13 cellular contexts compared by ENCODE assay signal in the genomic region with DNA sequence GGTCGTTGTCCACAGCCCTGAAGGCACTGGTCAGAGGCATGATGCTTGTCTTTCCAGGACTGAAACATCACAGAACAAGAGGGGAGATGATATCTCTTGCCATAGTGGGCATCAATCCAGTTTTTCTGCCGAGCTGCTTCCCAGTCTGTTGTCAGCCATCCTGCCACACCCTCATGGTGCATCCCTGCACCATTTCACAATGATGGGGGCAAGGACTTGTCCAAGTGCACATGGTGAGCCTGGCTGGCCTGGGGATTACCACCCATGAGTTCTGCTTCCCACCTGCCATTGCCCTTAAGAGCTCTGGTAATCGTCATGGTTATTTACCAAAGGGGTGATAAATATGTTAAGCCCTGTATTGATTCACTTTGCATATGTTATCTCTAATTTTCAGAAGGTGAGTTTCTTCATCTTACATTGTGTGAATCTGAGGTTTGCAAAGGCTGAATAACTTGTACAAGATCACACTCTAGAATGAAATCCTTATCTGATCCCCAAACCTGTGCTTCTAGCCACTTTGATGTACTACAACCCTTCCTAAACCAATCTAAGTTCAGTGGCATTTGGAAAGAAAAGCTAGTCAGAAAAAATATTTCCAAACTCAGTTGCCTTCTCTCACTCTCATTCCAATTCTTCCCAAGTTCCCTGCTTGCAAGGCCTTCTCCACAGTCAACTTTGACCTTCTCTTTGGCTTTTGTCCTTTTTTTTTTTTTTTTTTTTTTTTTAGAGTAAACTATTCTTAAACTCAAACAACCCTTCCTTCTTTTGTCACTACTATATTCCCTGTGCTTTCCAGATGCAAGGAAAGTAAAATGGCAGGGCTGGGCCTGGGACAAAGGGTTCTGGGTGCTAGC. TPM values are rescaled to one million over a fixed set of nuclear protein-coding genes. Genes with fewer than 3 reads are reported as not detected.
DNase-seq lines count a peak whose midpoint lies in the region; ATAC-seq and TF ChIP-seq lines count a peak whose summit lies in the region.
"Had no signal": no experiment of that assay in that cellular context is flagged by ENCODE, and none has a peak within 500 bp of the region (broad histone marks: within the 10 kb centered on the region; RNA-seq: fewer than 3 reads in every experiment).

No MANE protein-coding gene starts in this region.

- H3K27me3 Mint-ChIP-seq in CD14-positive monocyte (ENCODE audit: low read depth in 3 of 3) (no peaks in the 10 kb centered on the region), brain (peaks cover 5% of the 10 kb centered on the region), progenitor cell of endocrine pancreas (no peaks in the 10 kb centered on the region)

- TF ChIP-seq CTCF in CD14-positive monocyte (IDR thresholded peaks at IDR 0.05) (no peak), brain (conservative IDR thresholded peaks at IDR 0.05) (no peak), progenitor cell of endocrine pancreas (IDR thresholded peaks at IDR 0.05; ENCODE audit: unreplicated experiment) (no peak)

- H3K9me3 Mint-ChIP-seq in CD14-positive monocyte (peaks cover 0 to 2% (median 0%) of the 10 kb centered on the region in 7 donors), brain (no peaks in the 10 kb centered on the region), progenitor cell of endocrine pancreas (ENCODE audit: low read depth) (no peaks in the 10 kb centered on the region)
- no peaks in the 10 kb centered on the region for H3K9me3 Mint-ChIP-seq in stimulated activated effector memory CD8-positive, alpha-beta T cell treated with anti-CD3 and anti-CD28 coated beads, Interleukin-12 subunit alpha, Interleukin-12 subunit beta, amount 100 ng/mL, for 72 hours

- H3K4me1 Mint-ChIP-seq in CD14-positive monocyte (peaks cover 31% of the 10 kb centered on the region), brain (peaks cover 14% of the 10 kb centered on the region), progenitor cell of endocrine pancreas (ENCODE audit: low read depth) (peaks cover 24% of the 10 kb centered on the region)
- peaks cover 6% of the 10 kb centered on the region for H3K4me1 Mint-ChIP-seq in stimulated activated effector memory CD8-positive, alpha-beta T cell treated with anti-CD3 and anti-CD28 coated beads, Interleukin-12 subunit alpha, Interleukin-12 subunit beta, amount 100 ng/mL, for 72 hours

- ATAC-seq in GM21723 (IDR thresholded peaks at IDR 0.05; ENCODE audit: unreplicated experiment) = no peak
- ATAC-seq in stimulated activated effector memory CD8-positive, alpha-beta T cell treated with anti-CD3 and anti-CD28 coated beads, Interleukin-12 subunit alpha, Interleukin-12 subunit beta, amount 100 ng/mL, for 72 hours = no peak
- ATAC-seq: Panc1 had no signal

- intact Hi-C loops in CD14-positive monocyte (cut with micrococcal nuclease) = no loop called here

- H3K27ac Mint-ChIP-seq in CD14-positive monocyte (peak overlapping the region in 4 of 7 donors; percentile 42 to 74 (median 58)), brain (peak overlapping the region in 3 of 5 experiments; percentile 47 to 71 (median 48)), progenitor cell of endocrine pancreas (peak overlapping the region; percentile 73)
- no peak overlapping the region for H3K27ac Mint-ChIP-seq in stimulated activated effector memory CD8-positive, alpha-beta T cell treated with anti-CD3 and anti-CD28 coated beads, Interleukin-12 subunit alpha, Interleukin-12 subunit beta, amount 100 ng/mL, for 72 hours

- peaks cover 18 to 27% of the 10 kb centered on the region in 2 donors for H3K36me3 Mint-ChIP-seq in CD14-positive monocyte
- peaks cover 19% of the 10 kb centered on the region for H3K36me3 Mint-ChIP-seq in brain
- H3K36me3 Mint-ChIP-seq in progenitor cell of endocrine pancreas (ENCODE audit: insufficient read depth) = peaks cover 4% of the 10 kb centered on the region
- peaks cover 19% of the 10 kb centered on the region for H3K36me3 Mint-ChIP-seq in stimulated activated effector memory CD8-positive, alpha-beta T cell treated with anti-CD3 and anti-CD28 coated beads, Interleukin-12 subunit alpha, Interleukin-12 subunit beta, amount 100 ng/mL, for 72 hours

- DNase-seq in CD14-positive monocyte (ENCODE audit: low spot score) (no peak), COR-L47 (lab: John Stamatoyannopoulos, UW) (peak; percentile 44), progenitor cell of endocrine pancreas (ENCODE audit: low spot score, unreplicated experiment) (no peak)
- no peak for DNase-seq in activated effector memory CD4-positive, alpha-beta T cell treated with Interleukin-2 at 50 U/mL for 16 hours
- no peak for DNase-seq in stimulated activated effector memory CD8-positive, alpha-beta T cell treated with anti-CD3 and anti-CD28 coated beads, Interleukin-12 subunit alpha, Interleukin-12 subunit beta, amount 100 ng/mL, for 72 hours (ENCODE audit: low spot score in 2 of 2)
- DNase-seq: activated naive CD4-positive, alpha-beta T cell treated with Interleukin-2 at 50 U/mL for 16 hours; effector memory CD4-positive, alpha-beta T cell; HCEC 1CT; NCI-H446 treated with DMSO at 0.1 percent for 48 hours; stimulated activated CD4-positive, alpha-beta T cell treated with anti-CD3 and anti-CD28 coated beads, Interleukin-4, amount 100 ng/mL, for 4 hours had no signal

- no peak overlapping the region for H3K4me3 Mint-ChIP-seq in CD14-positive monocyte
- no peak overlapping the region for H3K4me3 Mint-ChIP-seq in brain
- H3K4me3 Mint-ChIP-seq in progenitor cell of endocrine pancreas (ENCODE audit: low read depth) = no peak overlapping the region
- no peak overlapping the region for H3K4me3 Mint-ChIP-seq in stimulated activated effector memory CD8-positive, alpha-beta T cell treated with anti-CD3 and anti-CD28 coated beads, Interleukin-12 subunit alpha, Interleukin-12 subunit beta, amount 100 ng/mL, for 72 hours

RNA-seq across cellular contexts. Expression of gene AVIL, which starts 2.3 kb away (rescaled TPM):
- polyA plus RNA-seq in CD14-positive monocyte = under 1 TPM in 1 of 2 donors, not detected in 1; 0.11 TPM
- polyA plus RNA-seq in brain (ENCODE audit: insufficient read depth, low read depth, low replicate concordance) = 1.0 TPM
- total RNA-seq in progenitor cell of endocrine pancreas = 3.9 and 4.4 TPM in 2 replicates

RNA-seq across cellular contexts. Expression of gene CTDSP2, which starts 30.3 kb away (rescaled TPM):
- polyA plus RNA-seq in CD14-positive monocyte (10 to 100 TPM; 59.1 to 70.2 TPM), brain (ENCODE audit: insufficient read depth, low read depth, low replicate concordance) (67.6 TPM)
- total RNA-seq in progenitor cell of endocrine pancreas = 134 and 145 TPM in 2 replicates

RNA-seq across cellular contexts. Expression of gene TSFM, which starts 33.6 kb away (rescaled TPM):
- polyA plus RNA-seq in CD14-positive monocyte (10 to 100 TPM; 21.8 to 22.6 TPM), brain (ENCODE audit: insufficient read depth, low read depth, low replicate concordance) (42.1 TPM)
- 25.7 and 30.0 TPM in 2 replicates for total RNA-seq in progenitor cell of endocrine pancreas

RNA-seq across cellular contexts. Expression of gene EEF1AKMT3, which starts 43.8 kb away (rescaled TPM):
- polyA plus RNA-seq in CD14-positive monocyte = 1 to 10 TPM; 3.4 to 4.2 TPM
- polyA plus RNA-seq in brain (ENCODE audit: insufficient read depth, low read depth, low replicate concordance) = 4.7 TPM
- 5.6 and 6.7 TPM in 2 replicates for total RNA-seq in progenitor cell of endocrine pancreas

RNA-seq across cellular contexts. Expression of gene METTL1, which starts 44.3 kb away (rescaled TPM):
- polyA plus RNA-seq in CD14-positive monocyte = 1 to 10 TPM; 3.4 to 3.7 TPM
- polyA plus RNA-seq in brain (ENCODE audit: insufficient read depth, low read depth, low replicate concordance) = 11.5 TPM
- total RNA-seq in progenitor cell of endocrine pancreas = 23.3 and 27.5 TPM in 2 replicates
